1 cellular context compared by ENCODE assay signal in the genomic region with DNA sequence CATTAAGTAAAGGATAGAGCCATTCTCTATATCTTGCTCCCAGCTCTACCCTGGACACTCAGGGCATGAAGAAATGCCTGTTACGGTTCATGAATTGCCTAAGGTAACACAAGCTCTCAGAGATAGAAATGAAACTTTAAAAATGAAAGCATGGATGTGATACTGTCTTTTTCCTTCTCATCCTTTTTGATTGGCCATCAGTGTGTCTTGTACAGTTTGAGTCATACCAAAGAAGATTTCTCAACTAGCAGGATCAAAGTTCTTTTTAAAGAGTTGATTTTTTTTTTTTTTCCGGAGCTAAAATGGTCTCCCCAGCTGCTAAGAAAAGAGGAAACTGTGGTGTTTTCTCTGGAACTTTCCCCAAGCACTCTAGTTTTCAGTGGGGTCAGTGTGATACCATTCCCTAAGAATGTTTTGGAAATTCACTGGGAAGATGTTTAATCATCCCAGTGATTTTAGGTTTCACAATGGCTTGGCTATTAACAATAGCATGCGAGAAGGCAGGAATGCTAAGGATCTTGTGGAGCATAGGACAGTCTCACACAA.
TF ChIP-seq lines count a peak whose summit lies in the region.

No MANE protein-coding gene starts in this region.

TF ChIP-seq in A549, 52 proteins besides CTCF, POLR2A, EP300 and RAD21 (continued from another document):
- no peak for TF ChIP-seq ATOH8 (CRISPR knock-in tag; IDR thresholded peaks at IDR 0.05; ENCODE audit: low read depth)
- TF ChIP-seq HEYL (CRISPR knock-in tag; IDR thresholded peaks at IDR 0.05) = no peak
- no peak for TF ChIP-seq TFCP2L1 (CRISPR knock-in tag; IDR thresholded peaks at IDR 0.05)
- no peak for TF ChIP-seq CBX8 (IDR thresholded peaks at IDR 0.05)
TF ChIP-seq in A549: peak in this region for 0.
